In the genomic region with DNA sequence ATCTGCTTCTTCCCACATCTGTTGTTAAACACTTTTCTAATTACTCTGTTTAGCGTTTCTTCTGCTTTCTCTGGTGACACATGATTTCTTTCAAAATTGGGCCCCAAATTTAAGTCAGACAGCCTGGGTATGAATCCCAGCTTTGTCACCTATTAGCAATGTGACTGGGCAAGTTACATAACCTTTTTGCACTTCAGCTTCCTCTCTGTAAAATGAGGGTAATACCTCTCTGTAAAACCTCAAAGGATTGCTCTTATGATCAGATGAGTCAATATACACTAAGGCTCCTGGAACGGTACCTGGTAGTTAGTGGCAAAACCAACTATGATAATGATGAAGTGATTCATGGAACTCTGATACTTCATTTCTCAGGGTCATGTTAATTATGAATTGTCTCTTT, we compare ENCODE assay signal across 14 cellular contexts. TPM values are rescaled to one million over a fixed set of nuclear protein-coding genes. Genes with fewer than 3 reads are reported as not detected.
DNase-seq lines count a peak whose midpoint lies in the region; ATAC-seq and TF ChIP-seq lines count a peak whose summit lies in the region.
"Had no signal": no experiment of that assay in that cellular context is flagged by ENCODE, and none has a peak within 500 bp of the region (broad histone marks: within the 10 kb centered on the region; RNA-seq: fewer than 3 reads in every experiment).

No MANE protein-coding gene starts in this region.

- H4K8ac ChIP-seq in IMR-90 (ENCODE audit: low read depth in 2 of 2, low read length in 2 of 2): no peak overlapping the region

- intact Hi-C loops in IMR-90 (cut with micrococcal nuclease) (no loop called here), ovary (cut with DNase I) (no loop called here)

- no peak for TF ChIP-seq EP300 in ovary (IDR thresholded peaks at IDR 0.05)

- no TSS peak for BruUV-seq in IMR-90 (replicated peaks; lab: Mats Ljungman, UMichigan)

- no peak overlapping the region for H4K5ac ChIP-seq in IMR-90 (ENCODE audit: low read depth, low read length)

- H2AK5ac ChIP-seq in IMR-90 (ENCODE audit: low read depth, low read length): no peak overlapping the region

- no peaks in the 10 kb centered on the region for H3K27me3 ChIP-seq in IMR-90 (ENCODE audit: control insufficient read depth, insufficient read depth, low read length)
- no peaks in the 10 kb centered on the region for H3K27me3 ChIP-seq in ovary
- H3K27me3 ChIP-seq: gastrocnemius medialis, testis had no signal

- H2BK120ac ChIP-seq in IMR-90 (ENCODE audit: low read depth, low read length): no peak overlapping the region

- no peak overlapping the region for H3K4me3 ChIP-seq in IMR-90 (ENCODE audit: insufficient read depth, low read depth, low read length)
- H3K4me3 ChIP-seq in ovary: no peak overlapping the region
- H3K4me3 ChIP-seq: gastrocnemius medialis, GM12878, testis had no signal

- 0 out of 2 replicates have a peak overlapping the region, but pooled peaks have one; percentile 1 for H2BK20ac ChIP-seq in IMR-90 (ENCODE audit: low read depth, low read length)

- peaks cover 4% of the 10 kb centered on the region for H3K4me1 ChIP-seq in IMR-90 (ENCODE audit: control insufficient read depth, insufficient read depth, low read length)
- H3K4me1 ChIP-seq in ovary (ENCODE audit: insufficient read depth): no peaks in the 10 kb centered on the region
- H3K4me1 ChIP-seq: gastrocnemius medialis, testis had no signal

- H3K27ac ChIP-seq in IMR-90 (ENCODE audit: insufficient read depth, low read length): no peak overlapping the region
- H3K27ac ChIP-seq in angular gyrus (ENCODE audit: low read depth, low read length): peak overlapping the region; percentile 83
- no peak overlapping the region for H3K27ac ChIP-seq in ovary
- H3K27ac ChIP-seq: gastrocnemius medialis, testis had no signal

- peaks cover 7 to 25% of the 10 kb centered on the region in 2 experiments; a peak in 3 of 4 replicates for H3K79me1 ChIP-seq in IMR-90 (ENCODE audit: low read depth in 1 of 2, low read length in 2 of 2)

- in situ Hi-C loops in IMR-90 (cut with MboI; ENCODE audit: low sequenced_read_pairs): no loop called here

- CTCF ChIA-PET in IMR-90 (lab: Yijun Ruan, JAX): interaction anchor here (0.7 to 1.8 kb wide), 4 partner anchors 17 to 249 kb away, joined by 3 to 4 read pairs (median 3); no protein-coding TSS in a partner anchor

- dilution Hi-C loops in IMR-90 (cut with HindIII; ENCODE audit: low sequenced_read_pairs, unreplicated experiment): no loop called here

- no peak overlapping the region for H3K56ac ChIP-seq in IMR-90 (ENCODE audit: extremely low read depth, insufficient read depth, low read length)

- DNase-seq in EL: peak; percentile 57
- peak; percentile 54 for DNase-seq in IMR-90
- DNase-seq in kidney glomerular epithelial cell (lab: John Stamatoyannopoulos, UW): peak; percentile 8
- no peak for DNase-seq in LoVo (ENCODE audit: low spot score)
- no peak for DNase-seq in ovary
- DNase-seq: activated CD4-positive, alpha-beta T cell treated with anti-CD3 and anti-CD28 coated beads for 1 hour; gastrocnemius medialis; naive B cell; NCI-H146; NCI-H748 treated with DMSO at 0.1 percent for 48 hours; testis had no signal

- H3K4me2 ChIP-seq in IMR-90 (ENCODE audit: low read depth, low read length): no peak overlapping the region

- no peak for TF ChIP-seq POLR2A in IMR-90 (IDR thresholded peaks at IDR 0.05; ENCODE audit: low read depth, low read length)
- TF ChIP-seq POLR2A in ovary (IDR thresholded peaks at IDR 0.05): no peak

- WGBS in IMR-90 (ENCODE audit: extremely low coverage in 2 of 2, insufficient read length in 1 of 2), 2 experiments: 80% methylated on average over 1 of the region's 2 CpGs; no CpG with 5 or more reads in 1 of the 2 experiments
- 90 to 97% (median 94%) methylated on average over 2 of the region's 2 CpGs for WGBS in ovary, 3 donors

- POLR2A ChIA-PET in IMR-90 (lab: Charles Lee; ENCODE audit: unreplicated experiment): interaction anchor here (1.1 kb wide), 1 partner anchor 15 kb away, joined by 5 read pairs; no protein-coding TSS in a partner anchor

- ATAC-seq in IMR-90 (ENCODE audit: low read depth): no peak; the same call in 1 of the 2 replicates
- ATAC-seq in GM19351 (IDR thresholded peaks at IDR 0.05; ENCODE audit: unreplicated experiment): no peak
- ATAC-seq: gastrocnemius medialis, GM12878 had no signal

- peak overlapping the region; percentile 12; the same call in 1 of the 2 replicates for H3K4ac ChIP-seq in IMR-90 (ENCODE audit: low read depth, low read length)

- H3K9me1 ChIP-seq in IMR-90 (ENCODE audit: insufficient read depth, low read length): peaks cover 18% of the 10 kb centered on the region

- H3K9ac ChIP-seq in IMR-90 (ENCODE audit: low read depth, low read length): no peak overlapping the region

- H4K91ac ChIP-seq in IMR-90 (ENCODE audit: insufficient read depth, low read depth, low read length): no peak overlapping the region

- no peak overlapping the region for H2AFZ ChIP-seq in IMR-90 (replicated peaks; ENCODE audit: low read length, poor library complexity)

- H4K20me1 ChIP-seq in IMR-90 (ENCODE audit: insufficient read depth, low read length): no peaks in the 10 kb centered on the region

- no peak for TF ChIP-seq CTCF in IMR-90 (conservative IDR thresholded peaks at IDR 0.05; ENCODE audit: low read depth, low read length)
- TF ChIP-seq CTCF in ovary (IDR thresholded peaks at IDR 0.05): no peak

- H2BK5ac ChIP-seq in IMR-90 (ENCODE audit: low read depth, low read length, poor library complexity, severe bottlenecking): peak overlapping the region; percentile 32

- H3K9me3 ChIP-seq in IMR-90 (ENCODE audit: control insufficient read depth, insufficient read depth, low read length) (no peaks in the 10 kb centered on the region), ovary (no peaks in the 10 kb centered on the region)
- H3K9me3 ChIP-seq: gastrocnemius medialis, testis had no signal

- H3K36me3 ChIP-seq in IMR-90 (ENCODE audit: control insufficient read depth, insufficient read depth, low read length) (peaks cover 4% of the 10 kb centered on the region), ovary (no peaks in the 10 kb centered on the region)
- H3K36me3 ChIP-seq: gastrocnemius medialis had no signal

- H3K23ac ChIP-seq in IMR-90 (ENCODE audit: low read depth, low read length): no peak overlapping the region

- H2AK9ac ChIP-seq in IMR-90 (replicated peaks; ENCODE audit: low read depth, low read length, poor library complexity): no peak overlapping the region

- no peak overlapping the region for H3K14ac ChIP-seq in IMR-90 (replicated peaks; ENCODE audit: low read depth, low read length)

- TF ChIP-seq RAD21 in IMR-90 (IDR thresholded peaks at IDR 0.05; ENCODE audit: low read length): no peak

- no peak overlapping the region for H2BK15ac ChIP-seq in IMR-90 (ENCODE audit: low read depth, low read length)

- H3K18ac ChIP-seq in IMR-90 (ENCODE audit: low read depth, low read length): no peak overlapping the region

TF ChIP-seq in IMR-90, 13 proteins besides CTCF, POLR2A, EP300 and RAD21:
- no peak for TF ChIP-seq CEBPB (IDR thresholded peaks at IDR 0.05; ENCODE audit: low read depth, low read length)
- TF ChIP-seq FOS (IDR thresholded peaks at IDR 0.05; ENCODE audit: low read depth, low read length): 0 out of 2 replicates have a peak, but pooled peaks have one; percentile 5

RNA-seq across cellular contexts. Expression of a gene that starts 33.0 kb away (rescaled TPM):
- total RNA-seq in IMR-90 (2012; rRNA removed) (8.1 and 10.3 TPM in 2 replicates), ovary (1 to 10 TPM in 1 of 7 donors, under 1 TPM in 4, not detected in 2; 0.17 to 1.3 (median 0.45) TPM)
- polyA plus RNA-seq in IMR-90 (2012; rRNA removed) (6.0 TPM in 2 replicates), ovary (under 1 TPM; 0.12 to 0.45 TPM)
- polyA plus RNA-seq in IMR-90 (2012; cell fraction: cytosol; rRNA removed): 1.3 and 1.8 TPM in 2 replicates
- polyA plus RNA-seq in IMR-90 (2012; cell fraction: nucleus; rRNA removed; ENCODE audit: low replicate concordance): 7.1 and 9.3 TPM in 2 replicates
- total RNA-seq: gastrocnemius medialis had no signal

Comparison
In these comparisons a context has a peak if more than half of its experiments do, and no peak if none do; other contexts are left out.
1. DNase-seq: peak in EL (single experiment), IMR-90 (single experiment) and kidney glomerular epithelial cell (single experiment); none in LoVo (single experiment) and ovary (0 of 5).